In genomic region chr20:51531141-51531710, GRCh38 we compare ENCODE assay signal across 9 cellular contexts. TPM values are rescaled to one million over a fixed set of nuclear protein-coding genes. Genes with fewer than 3 reads are reported as not detected.
A peak's percentile ranks its signal among the peaks of the same experiment; 100 is the strongest.
DNase-seq lines count a peak whose midpoint lies in the region; ATAC-seq, FAIRE-seq and TF ChIP-seq lines count a peak whose summit lies in the region.
"Had no signal": no experiment of that assay in that cellular context is flagged by ENCODE, and none has a peak within 500 bp of the region (broad histone marks: within the 10 kb centered on the region; RNA-seq: fewer than 3 reads in every experiment).

No MANE protein-coding gene starts in this region.

- H3K27me3 Mint-ChIP-seq in activated naive CD8-positive, alpha-beta T cell treated with anti-CD3 and anti-CD28 coated beads for 36 hours: no peaks in the 10 kb centered on the region

- H3K9me3 ChIP-seq in HEK293 (ENCODE audit: control insufficient read depth, insufficient read depth, low read depth, low read length) (no peaks in the 10 kb centered on the region), SU-DHL-6 (ENCODE audit: insufficient read depth, low read length) (no peaks in the 10 kb centered on the region), left ventricle myocardium inferior (replicated peaks) (no peaks in the 10 kb centered on the region), aorta (ENCODE audit: control insufficient read depth, low read length) (no peaks in the 10 kb centered on the region)

- POLR2A ChIA-PET in HEK293 (lab: Yijun Ruan, JAX): no interaction called here

- H3K27ac ChIP-seq in HEK293 (ENCODE audit: extremely low read depth, low read depth, low read length) (no peak overlapping the region), SU-DHL-6 (ENCODE audit: low read depth, low read length) (peak overlapping the region; percentile 89), left ventricle myocardium inferior (replicated peaks) (no peak overlapping the region), aorta (ENCODE audit: low read depth in 1 of 2, low read length in 2 of 2) (no peak overlapping the region)

- H3K79me2 ChIP-seq in SU-DHL-6 (ENCODE audit: insufficient read depth, low read length): peaks cover 69% of the 10 kb centered on the region

- no peak for ATAC-seq in aorta (ENCODE audit: low FRiP score)

- H3K36me3 Mint-ChIP-seq in activated naive CD8-positive, alpha-beta T cell treated with anti-CD3 and anti-CD28 coated beads for 36 hours: peaks cover 43% of the 10 kb centered on the region

- H3K4me3 ChIP-seq in HEK293 (ENCODE audit: low read depth, low read length): no peak overlapping the region
- H3K4me3 ChIP-seq in SU-DHL-6 (ENCODE audit: insufficient read depth, low read length, poor library complexity, severe bottlenecking): no peak overlapping the region
- no peak overlapping the region for H3K4me3 ChIP-seq in left ventricle myocardium inferior
- H3K4me3 ChIP-seq in aorta (ENCODE audit: low read length in 2 of 2): no peak overlapping the region

- TF ChIP-seq POLR2A in GM12892 (IDR thresholded peaks at IDR 0.05; ENCODE audit: low read depth, low read length): no peak

- H3K4me1 Mint-ChIP-seq in activated naive CD8-positive, alpha-beta T cell treated with anti-CD3 and anti-CD28 coated beads for 36 hours: peaks cover 91% of the 10 kb centered on the region

- DNase-seq in GM12892 (ENCODE audit: insufficient read length): peak; percentile 38
- DNase-seq in activated naive CD8-positive, alpha-beta T cell treated with anti-CD3 and anti-CD28 coated beads for 36 hours: peak; percentile 83
- peak; percentile 66 to 69 for DNase-seq in stimulated activated CD4-positive, alpha-beta T cell treated with anti-CD3 and anti-CD28 coated beads, Interleukin-2, amount 100 ng/mL, for 48 hours
- DNase-seq in left ventricle myocardium inferior: no peak
- DNase-seq in aorta: no peak
- no peak for DNase-seq in cerebellar cortex (ENCODE audit: low spot score)

- H3K9me3 Mint-ChIP-seq in activated naive CD8-positive, alpha-beta T cell treated with anti-CD3 and anti-CD28 coated beads for 36 hours: no peaks in the 10 kb centered on the region

- peaks cover 3% of the 10 kb centered on the region; the same call in 1 of the 2 replicates for H4K20me1 ChIP-seq in SU-DHL-6 (ENCODE audit: low read depth, low read length)

- 94 to 97% methylated on average over 11 of the region's 11 CpGs for WGBS in aorta, 2 donors

- peak overlapping the region; percentile 73 for H3K4me2 ChIP-seq in SU-DHL-6 (ENCODE audit: low read depth, low read length, poor library complexity, severe bottlenecking)

- peaks cover 4% of the 10 kb centered on the region for H3K4me1 ChIP-seq in HEK293 (ENCODE audit: control insufficient read depth, insufficient read depth, low read length)
- H3K4me1 ChIP-seq in left ventricle myocardium inferior: peaks cover 45% of the 10 kb centered on the region
- no peaks in the 10 kb centered on the region for H3K4me1 ChIP-seq in aorta (ENCODE audit: control insufficient read depth in 1 of 2, insufficient read depth in 2 of 2, low read length in 2 of 2)

- peak; percentile 83 for FAIRE-seq in GM12892 (lab: Jason Lieb, UNC)
- FAIRE-seq: H1 had no signal

- TF ChIP-seq CTCF in HEK293 (tag by site-specific recombination; IDR thresholded peaks at IDR 0.05) (no peak), SU-DHL-6 (IDR thresholded peaks at IDR 0.05; ENCODE audit: insufficient read depth, low read length, poor library complexity, severe bottlenecking) (no peak), left ventricle myocardium inferior (IDR thresholded peaks at IDR 0.05; ENCODE audit: borderline replicate concordance) (no peak)

- H3K27ac Mint-ChIP-seq in activated naive CD8-positive, alpha-beta T cell treated with anti-CD3 and anti-CD28 coated beads for 36 hours: peak overlapping the region; percentile 98

- CTCF ChIA-PET in HEK293 (lab: Yijun Ruan, JAX): interaction anchor here (1.0 kb wide), 1 partner anchor 10 kb away, joined by 3 read pairs; no protein-coding TSS in a partner anchor

- no peaks in the 10 kb centered on the region for H3K36me3 ChIP-seq in HEK293 (ENCODE audit: control insufficient read depth in 2 of 2, insufficient read depth in 1 of 2, low read length in 2 of 2)
- H3K36me3 ChIP-seq in SU-DHL-6 (ENCODE audit: low read length): no peaks in the 10 kb centered on the region
- H3K36me3 ChIP-seq in left ventricle myocardium inferior: no peaks in the 10 kb centered on the region
- H3K36me3 ChIP-seq in aorta (ENCODE audit: control insufficient read depth in 1 of 2, insufficient read depth in 2 of 2, low read length in 1 of 2): no peaks in the 10 kb centered on the region

- H2AFZ ChIP-seq in SU-DHL-6 (ENCODE audit: low read depth, low read length, severe bottlenecking): no peak overlapping the region

- no peaks in the 10 kb centered on the region for H3K27me3 ChIP-seq in SU-DHL-6 (ENCODE audit: low read length)
- no peaks in the 10 kb centered on the region for H3K27me3 ChIP-seq in left ventricle myocardium inferior (ENCODE audit: low read depth)
- no peaks in the 10 kb centered on the region for H3K27me3 ChIP-seq in aorta (ENCODE audit: control insufficient read depth in 1 of 2, insufficient read depth in 2 of 2, low read length in 1 of 2)

- H3F3A ChIP-seq in SU-DHL-6 (ENCODE audit: insufficient read depth): peaks cover 17% of the 10 kb centered on the region; the same call in 1 of the 2 replicates

- peak overlapping the region; percentile 81 for H3K4me3 Mint-ChIP-seq in activated naive CD8-positive, alpha-beta T cell treated with anti-CD3 and anti-CD28 coated beads for 36 hours

- no peaks in the 10 kb centered on the region for H3K9me2 ChIP-seq in SU-DHL-6 (replicated peaks; ENCODE audit: insufficient read depth, low read length)

- intact Hi-C loops in left ventricle myocardium inferior (cut with micrococcal nuclease) (no loop called here), aorta (cut with DNase I) (no loop called here)

- no peak overlapping the region for H3K9ac ChIP-seq in SU-DHL-6 (ENCODE audit: low read length)

TF ChIP-seq in HEK293, 187 proteins besides CTCF, POLR2A, EP300 and RAD21:
- no peak for TF ChIP-seq ZBTB20 (tag by site-specific recombination; IDR thresholded peaks at IDR 0.05)
- peak; percentile 74 for TF ChIP-seq GLIS1 (tag by site-specific recombination; IDR thresholded peaks at IDR 0.05)
- peak; percentile 98 for TF ChIP-seq ZIC2 (tag by site-specific recombination; IDR thresholded peaks at IDR 0.05)
TF ChIP-seq in HEK293: peak in this region for 2.

RNA-seq across cellular contexts. Expression of gene NFATC2, which starts 11.3 kb away (rescaled TPM):
- 4.6 TPM for polyA plus RNA-seq in GM12892 (2012; ENCODE audit: missing spikeins)
- 10 to 100 TPM; 31.0 to 31.7 TPM for total RNA-seq in activated naive CD8-positive, alpha-beta T cell treated with anti-CD3 and anti-CD28 coated beads for 36 hours
- total RNA-seq in left ventricle myocardium inferior: 4.2 TPM
- 10 to 100 TPM; 11.7 to 13.0 TPM for total RNA-seq in aorta
- 1 to 10 TPM; 1.7 to 3.1 TPM for polyA plus RNA-seq in aorta

Comparison
In these comparisons a context has a peak if more than half of its experiments do, and no peak if none do; other contexts are left out.
1. DNase-seq: peak in GM12892 (single experiment), activated naive CD8-positive, alpha-beta T cell treated with anti-CD3 and anti-CD28 coated beads for 36 hours (single experiment) and stimulated activated CD4-positive, alpha-beta T cell treated with anti-CD3 and anti-CD28 coated beads, Interleukin-2, amount 100 ng/mL, for 48 hours (2 of 2); none in left ventricle myocardium inferior (single experiment), aorta (0 of 2) and cerebellar cortex (single experiment).